In the genomic region with DNA sequence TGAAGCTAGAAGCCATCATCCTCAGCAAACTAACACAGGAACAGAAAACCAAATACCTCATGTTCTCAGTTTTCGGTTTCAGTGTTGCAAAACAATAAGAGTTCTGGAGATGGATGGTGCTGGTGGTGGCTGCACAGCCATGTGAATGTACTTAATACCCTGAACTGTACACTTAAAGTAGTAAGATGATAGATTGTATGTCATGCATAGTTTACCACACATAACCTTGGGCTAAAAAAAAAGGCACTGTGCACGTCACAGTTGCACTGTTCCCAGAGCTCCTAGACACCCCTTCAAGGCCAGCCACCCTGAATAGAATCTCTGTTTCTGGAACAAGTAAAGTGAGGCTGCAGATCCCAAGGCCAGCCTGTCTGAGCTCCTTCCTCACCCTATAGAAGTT, we compare ENCODE assay signal across 23 cellular contexts.
"Had no signal": no experiment of that assay in that cellular context is flagged by ENCODE, and none has a peak within 500 bp of the region (broad histone marks: within the 10 kb centered on the region; RNA-seq: fewer than 3 reads in every experiment).

No MANE protein-coding gene starts in this region.

- H3K4me3 ChIP-seq: breast epithelium, SK-N-MC had no signal

- H3K9me3 Mint-ChIP-seq: activated CD4-positive, alpha-beta memory T cell treated with anti-CD3 and anti-CD28 coated beads, Interleukin-2, amount 10 ng/mL, durations not matched to agents 7 days and 5 days; activated T-cell treated with anti-CD3 and anti-CD28 coated beads, Interleukin-2, amount 50 U/mL, for 72 hours; T-cell had no signal

- H3K4me1 Mint-ChIP-seq: activated CD4-positive, alpha-beta memory T cell treated with anti-CD3 and anti-CD28 coated beads, Interleukin-2, amount 10 ng/mL, durations not matched to agents 7 days and 5 days; activated CD4-positive, alpha-beta T cell treated with anti-CD3 and anti-CD28 coated beads for 36 hours; T-cell had no signal

- H3K27me3 ChIP-seq: breast epithelium had no signal

- H3K27me3 Mint-ChIP-seq: activated CD4-positive, alpha-beta memory T cell treated with anti-CD3 and anti-CD28 coated beads, Interleukin-2, amount 10 ng/mL, durations not matched to agents 7 days and 5 days had no signal

- H3K27ac Mint-ChIP-seq: activated CD4-positive, alpha-beta memory T cell treated with anti-CD3 and anti-CD28 coated beads, Interleukin-2, amount 10 ng/mL, durations not matched to agents 7 days and 5 days; activated CD4-positive, alpha-beta T cell treated with anti-CD3 and anti-CD28 coated beads for 36 hours; activated T-cell treated with anti-CD3 and anti-CD28 coated beads, Interleukin-2, amount 50 U/mL, for 72 hours; T-cell had no signal

- H3K36me3 Mint-ChIP-seq: T-cell had no signal

- DNase-seq: activated CD4-positive, alpha-beta memory T cell treated with anti-CD3 and anti-CD28 coated beads, Interleukin-2, amount 10 ng/mL, durations not matched to agents 7 days and 5 days; activated CD4-positive, alpha-beta T cell treated with anti-CD3 and anti-CD28 coated beads for 36 hours; activated CD4-positive, alpha-beta T cell treated with anti-CD3 and anti-CD28 coated beads, Interleukin-2, amount 50 U/mL, for 1 hour; activated CD8-positive, alpha-beta memory T cell treated with anti-CD3 and anti-CD28 coated beads, Interleukin-2, amount 50 U/mL, for 4 hours; activated naive CD4-positive, alpha-beta T cell treated with anti-CD3 and anti-CD28 coated beads, Interleukin-2, amount 50 U/mL, for 16 hours; activated T-cell treated with anti-CD3 and anti-CD28 coated beads, Interleukin-2, amount 50 U/mL, for 72 hours; aorta; caudate nucleus; Karpas-422; NCI-H1092; NCI-H1417; NCI-H1930; NCI-H2171; NCI-H2227 treated with DMSO at 0.1 percent for 48 hours; NCI-H446 treated with DMSO at 0.1 percent for 48 hours; NCI-H526; NCI-H774; SIG-M5; T-cell; T1000; WERI-Rb-1 had no signal

- H3K4me3 Mint-ChIP-seq: activated CD4-positive, alpha-beta memory T cell treated with anti-CD3 and anti-CD28 coated beads, Interleukin-2, amount 10 ng/mL, durations not matched to agents 7 days and 5 days; activated CD4-positive, alpha-beta T cell treated with anti-CD3 and anti-CD28 coated beads for 36 hours; activated T-cell treated with anti-CD3 and anti-CD28 coated beads, Interleukin-2, amount 50 U/mL, for 72 hours; T-cell had no signal

- H3K36me3 ChIP-seq: breast epithelium, WERI-Rb-1 had no signal

- ATAC-seq: activated CD4-positive, alpha-beta T cell treated with anti-CD3 and anti-CD28 coated beads for 36 hours; activated T-cell treated with anti-CD3 and anti-CD28 coated beads, Interleukin-2, amount 50 U/mL, for 72 hours; T-cell had no signal

- H3K27ac ChIP-seq: breast epithelium, SK-N-MC, WERI-Rb-1 had no signal
